ENCODE assay signal across 26 cellular contexts in the genomic region with DNA sequence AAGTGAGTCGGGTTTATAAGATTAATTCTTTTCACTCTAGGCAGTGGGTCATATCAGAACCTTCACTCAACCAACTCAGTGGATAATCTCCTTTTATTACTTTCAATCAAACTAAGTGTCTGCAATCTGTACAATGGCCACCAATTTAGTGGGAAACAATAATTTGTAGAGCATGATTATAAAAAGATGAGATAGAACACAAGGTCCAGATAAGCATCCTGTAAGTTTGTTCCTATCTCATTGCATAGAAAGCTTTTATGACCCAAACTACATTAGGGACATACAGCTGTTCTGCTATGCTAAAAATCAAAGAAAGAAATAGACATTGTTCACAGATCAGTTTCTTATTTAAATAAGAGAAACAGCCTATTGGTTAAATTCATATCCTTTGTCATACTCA.
DNase-seq lines count a peak whose midpoint lies in the region; ATAC-seq, FAIRE-seq and TF ChIP-seq lines count a peak whose summit lies in the region.
"Had no signal": no experiment of that assay in that cellular context is flagged by ENCODE, and none has a peak within 500 bp of the region (broad histone marks: within the 10 kb centered on the region; RNA-seq: fewer than 3 reads in every experiment).

No MANE protein-coding gene starts in this region.

- no peak for TF ChIP-seq EP300 in neural cell (conservative IDR thresholded peaks at IDR 0.05; ENCODE audit: poor library complexity, severe bottlenecking)
- TF ChIP-seq EP300 in upper lobe of left lung (IDR thresholded peaks at IDR 0.05): no peak

- H3K9me3 ChIP-seq in neural cell (ENCODE audit: low read length) (no peaks in the 10 kb centered on the region), upper lobe of left lung (no peaks in the 10 kb centered on the region)
- H3K9me3 ChIP-seq: A549; BE2C; BLaER1 treated with 17β-estradiol and CSF1 and Interleukin-3, amounts not matched to agents 10 nM and 100 nM had no signal

- H3F3A ChIP-seq in neural cell (ENCODE audit: insufficient read depth, low read length, poor library complexity, severe bottlenecking): no peaks in the 10 kb centered on the region

- DNase-seq in NCI-H82 treated with DMSO at 0.1 percent for 48 hours (lab: John Stamatoyannopoulos, UW; ENCODE audit: unreplicated experiment) (peak; percentile 38), COLO829 (ENCODE audit: low spot score) (no peak), upper lobe of left lung (no peak)
- DNase-seq: 8988T; ACHN; AML-193; BE2C; Calu3; CD4-positive, alpha-beta T cell; CD8-positive, alpha-beta memory T cell; COR-L47; DMS79; EL; GDM1; GM23248; H7; HCEC 1CT had no signal

- H3K9ac ChIP-seq in neural cell (ENCODE audit: low read length): peak overlapping the region; percentile 57
- H3K9ac ChIP-seq: BLaER1 treated with 17β-estradiol and CSF1 and Interleukin-3, amounts not matched to agents 10 nM and 100 nM; GM23248 had no signal

- H4K20me1 ChIP-seq in neural cell (ENCODE audit: insufficient read depth): no peaks in the 10 kb centered on the region
- H4K20me1 ChIP-seq: BLaER1 treated with 17β-estradiol and CSF1 and Interleukin-3, amounts not matched to agents 10 nM and 100 nM had no signal

- 73 to 84% methylated on average over 1 of the region's 1 CpG for WGBS in upper lobe of left lung, 2 donors

- H3K4me3 ChIP-seq in neural cell (ENCODE audit: low read length) (no peak overlapping the region), upper lobe of left lung (no peak overlapping the region)
- H3K4me3 ChIP-seq: A549; BLaER1 treated with 17β-estradiol and CSF1 and Interleukin-3, amounts not matched to agents 10 nM and 100 nM; GM12878; GM23248 had no signal

- no peaks in the 10 kb centered on the region for H3K4me1 ChIP-seq in upper lobe of left lung
- H3K4me1 ChIP-seq: A549; BE2C; BLaER1 treated with 17β-estradiol and CSF1 and Interleukin-3, amounts not matched to agents 10 nM and 100 nM had no signal

- H2AFZ ChIP-seq in neural cell (ENCODE audit: low read depth, low read length): peak overlapping the region; percentile 49
- H2AFZ ChIP-seq: GM23248 had no signal

- H3K27me3 ChIP-seq in neural cell (ENCODE audit: insufficient read depth, low read depth, low read length): no peaks in the 10 kb centered on the region
- no peaks in the 10 kb centered on the region for H3K27me3 ChIP-seq in upper lobe of left lung
- H3K27me3 ChIP-seq: BE2C; BLaER1 treated with 17β-estradiol and CSF1 and Interleukin-3, amounts not matched to agents 10 nM and 100 nM had no signal

- H3K9me2 ChIP-seq in neural cell (ENCODE audit: insufficient read depth, low read length): no peaks in the 10 kb centered on the region

- no peak for TF ChIP-seq POLR2A in upper lobe of left lung (IDR thresholded peaks at IDR 0.05)

- FAIRE-seq in TTC549 (lab: Jason Lieb, UNC): peak; percentile 11
- FAIRE-seq: A549, GM12878, GM19239, H1 had no signal

- H3K27ac ChIP-seq in neural cell (ENCODE audit: low read length) (peak overlapping the region; percentile 88), upper lobe of left lung (no peak overlapping the region)
- H3K27ac ChIP-seq: A549; BLaER1 treated with 17β-estradiol and CSF1 and Interleukin-3, amounts not matched to agents 10 nM and 100 nM; GM23248 had no signal

- H3K36me3 ChIP-seq in neural cell (ENCODE audit: insufficient read depth, low read length): no peaks in the 10 kb centered on the region
- no peaks in the 10 kb centered on the region for H3K36me3 ChIP-seq in upper lobe of left lung
- H3K36me3 ChIP-seq: BE2C; BLaER1 treated with 17β-estradiol and CSF1 and Interleukin-3, amounts not matched to agents 10 nM and 100 nM had no signal

- H3K4me2 ChIP-seq in neural cell (ENCODE audit: low read length): peak overlapping the region; percentile 17
- H3K4me2 ChIP-seq: A549; BLaER1 treated with 17β-estradiol and CSF1 and Interleukin-3, amounts not matched to agents 10 nM and 100 nM had no signal

- TF ChIP-seq RAD21 in neural cell (conservative IDR thresholded peaks at IDR 0.05): no peak

- H3K79me2 ChIP-seq in neural cell (replicated peaks; ENCODE audit: insufficient read depth, low read length): peaks cover 4% of the 10 kb centered on the region

- ATAC-seq in HG02981 (IDR thresholded peaks at IDR 0.05; ENCODE audit: unreplicated experiment) (no peak), upper lobe of left lung (ENCODE audit: low FRiP score in 2 of 2) (no peak), HG03442 (IDR thresholded peaks at IDR 0.05; ENCODE audit: unreplicated experiment) (no peak)
- ATAC-seq: A549, GM12878 had no signal

- TF ChIP-seq CTCF in neural cell (IDR thresholded peaks at IDR 0.05; ENCODE audit: poor library complexity, severe bottlenecking) (no peak), upper lobe of left lung (IDR thresholded peaks at IDR 0.05) (no peak)

TF ChIP-seq in neural cell, 6 proteins besides CTCF, POLR2A, EP300 and RAD21:
- TF ChIP-seq SMC3 (conservative IDR thresholded peaks at IDR 0.05; ENCODE audit: poor library complexity) (no peak), TAF1 (IDR thresholded peaks at IDR 0.05; ENCODE audit: low read depth) (no peak), POLR2AphosphoS5 (IDR thresholded peaks at IDR 0.05) (no peak), EZH2 (IDR thresholded peaks at IDR 0.05; ENCODE audit: borderline replicate concordance, insufficient read depth, low read length, poor library complexity, severe bottlenecking) (no peak), REST (IDR thresholded peaks at IDR 0.05; ENCODE audit: borderline replicate concordance) (no peak), MXI1 (conservative IDR thresholded peaks at IDR 0.05; ENCODE audit: poor library complexity, severe bottlenecking) (no peak)
